In the genomic region with DNA sequence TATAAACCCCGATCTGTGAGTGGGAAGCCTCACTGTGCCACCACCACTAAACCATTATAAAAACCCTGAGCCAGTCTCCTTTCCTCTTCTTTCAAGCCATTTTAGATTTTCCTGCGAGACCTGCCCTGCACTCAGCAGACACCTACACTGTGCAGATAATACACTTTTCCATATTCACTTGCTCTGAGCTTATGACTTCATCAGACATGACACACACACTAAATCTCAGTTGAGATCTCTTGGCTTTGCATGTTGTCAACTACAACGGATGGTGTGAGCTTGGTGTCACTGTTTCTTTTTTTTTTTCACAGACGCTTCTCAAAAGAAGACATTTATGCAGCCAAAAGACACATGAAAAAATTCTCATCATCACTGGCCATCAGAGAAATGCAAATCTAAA, we compare ENCODE assay signal across 6 cellular contexts.
DNase-seq lines count a peak whose midpoint lies in the region; ATAC-seq, FAIRE-seq and TF ChIP-seq lines count a peak whose summit lies in the region.
"Not testable (repeated sequence)": the region's sequence is repeated elsewhere in the genome, so short reads cannot be mapped to it uniquely, and the experiment has no call there.

No MANE protein-coding gene starts in this region.

- not testable (repeated sequence) for H3K27me3 ChIP-seq in DND-41 (ENCODE audit: insufficient read depth, low read length, poor library complexity); OCI-LY1 (ENCODE audit: insufficient read depth, low read length); bronchial epithelial cell (ENCODE audit: control insufficient read depth, insufficient read depth, low read length)

- H3K36me3 Mint-ChIP-seq in activated T-cell treated with anti-CD3 and anti-CD28 coated beads, Interleukin-2, amount 50 U/mL, for 72 hours (ENCODE audit: insufficient read depth in 2 of 2); osteocyte (ENCODE audit: unreplicated experiment): not testable (repeated sequence)

- peaks cover 19% of the 10 kb centered on the region; the same call in 1 of the 2 replicates for H3K36me3 ChIP-seq in DND-41 (ENCODE audit: insufficient read depth, low read length)
- not testable (repeated sequence) for H3K36me3 ChIP-seq in OCI-LY1 (ENCODE audit: insufficient read depth, low read length); bronchial epithelial cell (ENCODE audit: control insufficient read depth, insufficient read depth, low read length)

- H3K9me3 Mint-ChIP-seq in activated T-cell treated with anti-CD3 and anti-CD28 coated beads, Interleukin-2, amount 50 U/mL, for 72 hours, result not testable (repeated sequence)
- H3K9me3 Mint-ChIP-seq in osteocyte (ENCODE audit: unreplicated experiment), result peaks cover 56% of the 10 kb centered on the region

- not testable (repeated sequence) for H3K27ac Mint-ChIP-seq in activated T-cell treated with anti-CD3 and anti-CD28 coated beads, Interleukin-2, amount 50 U/mL, for 72 hours; osteocyte (ENCODE audit: unreplicated experiment)

- FAIRE-seq in GM19239 (lab: Jason Lieb, UNC) (peak; percentile 80), bronchial epithelial cell (lab: Jason Lieb, UNC) (peak; percentile 66)

- TF ChIP-seq CTCF in DND-41 (IDR thresholded peaks at IDR 0.05; ENCODE audit: borderline replicate concordance, extremely low read depth, low read length, poor library complexity, severe bottlenecking); OCI-LY1 (IDR thresholded peaks at IDR 0.05; ENCODE audit: low read length); bronchial epithelial cell (IDR thresholded peaks at IDR 0.05; ENCODE audit: insufficient read depth, low read length, severe bottlenecking); osteocyte (IDR thresholded peaks at IDR 0.05): not testable (repeated sequence)

- not testable (repeated sequence) for H3K4me2 ChIP-seq in DND-41 (ENCODE audit: insufficient read depth, low read length); OCI-LY1 (ENCODE audit: low read length)

- ATAC-seq in DND-41 (ENCODE audit: insufficient read depth, low read depth), result not testable (repeated sequence)
- ATAC-seq in activated T-cell treated with anti-CD3 and anti-CD28 coated beads, Interleukin-2, amount 50 U/mL, for 72 hours (replicated peaks in 1 of 2), result peak; percentile 61 to 65

- H3K4me1 ChIP-seq in DND-41 (ENCODE audit: insufficient read depth, low read length), result peaks cover 14% of the 10 kb centered on the region
- H3K4me1 ChIP-seq in OCI-LY1 (ENCODE audit: insufficient read depth, low read length, severe bottlenecking), result not testable (repeated sequence)

- H3K9ac ChIP-seq in DND-41 (ENCODE audit: low read depth, low read length); OCI-LY1 (ENCODE audit: low read length): not testable (repeated sequence)

- H3K27me3 Mint-ChIP-seq in activated T-cell treated with anti-CD3 and anti-CD28 coated beads, Interleukin-2, amount 50 U/mL, for 72 hours (ENCODE audit: low read depth); osteocyte (ENCODE audit: unreplicated experiment): not testable (repeated sequence)

- H3K4me3 Mint-ChIP-seq in activated T-cell treated with anti-CD3 and anti-CD28 coated beads, Interleukin-2, amount 50 U/mL, for 72 hours; osteocyte (ENCODE audit: unreplicated experiment): not testable (repeated sequence)

- H3K4me3 ChIP-seq in DND-41 (ENCODE audit: low read depth in 1 of 2, low read length in 2 of 2); OCI-LY1 (ENCODE audit: low read depth, low read length, poor library complexity, severe bottlenecking); bronchial epithelial cell (ENCODE audit: low read depth, low read length): not testable (repeated sequence)

- H3K9me3 ChIP-seq in DND-41 (ENCODE audit: insufficient read depth, low read length, severe bottlenecking); OCI-LY1 (ENCODE audit: low read length): not testable (repeated sequence)

- not testable (repeated sequence) for H2AFZ ChIP-seq in DND-41 (ENCODE audit: low read depth, low read length); OCI-LY1 (ENCODE audit: low read length)

- not testable (repeated sequence) for H3K27ac ChIP-seq in DND-41 (ENCODE audit: low read length)
- H3K27ac ChIP-seq in OCI-LY1 (ENCODE audit: low read depth, low read length, poor library complexity, severe bottlenecking), result peak overlapping the region; percentile 64

- H3F3A ChIP-seq in OCI-LY1 (ENCODE audit: insufficient read depth, low read length), result not testable (repeated sequence)

- not testable (repeated sequence) for H3K79me2 ChIP-seq in DND-41 (ENCODE audit: insufficient read depth, low read length); OCI-LY1 (ENCODE audit: insufficient read depth, low read length)

- H4K20me1 ChIP-seq in DND-41 (ENCODE audit: insufficient read depth, low read length); OCI-LY1 (ENCODE audit: insufficient read depth, low read length): not testable (repeated sequence)

- not testable (repeated sequence) for H3K4me1 Mint-ChIP-seq in activated T-cell treated with anti-CD3 and anti-CD28 coated beads, Interleukin-2, amount 50 U/mL, for 72 hours (ENCODE audit: low read depth); osteocyte (ENCODE audit: unreplicated experiment)

- peak; percentile 5 for DNase-seq in DND-41
- not testable (repeated sequence) for DNase-seq in GM19239 (ENCODE audit: insufficient read length, low spot score); activated T-cell treated with anti-CD3 and anti-CD28 coated beads, Interleukin-2, amount 50 U/mL, for 72 hours; bronchial epithelial cell (ENCODE audit: low read depth)
- peak; percentile 84 for DNase-seq in osteocyte (ENCODE audit: extremely low spot score, unreplicated experiment)

- not testable (repeated sequence) for H3K9me2 ChIP-seq in OCI-LY1 (ENCODE audit: low read depth, low read length)
